In the genomic region with DNA sequence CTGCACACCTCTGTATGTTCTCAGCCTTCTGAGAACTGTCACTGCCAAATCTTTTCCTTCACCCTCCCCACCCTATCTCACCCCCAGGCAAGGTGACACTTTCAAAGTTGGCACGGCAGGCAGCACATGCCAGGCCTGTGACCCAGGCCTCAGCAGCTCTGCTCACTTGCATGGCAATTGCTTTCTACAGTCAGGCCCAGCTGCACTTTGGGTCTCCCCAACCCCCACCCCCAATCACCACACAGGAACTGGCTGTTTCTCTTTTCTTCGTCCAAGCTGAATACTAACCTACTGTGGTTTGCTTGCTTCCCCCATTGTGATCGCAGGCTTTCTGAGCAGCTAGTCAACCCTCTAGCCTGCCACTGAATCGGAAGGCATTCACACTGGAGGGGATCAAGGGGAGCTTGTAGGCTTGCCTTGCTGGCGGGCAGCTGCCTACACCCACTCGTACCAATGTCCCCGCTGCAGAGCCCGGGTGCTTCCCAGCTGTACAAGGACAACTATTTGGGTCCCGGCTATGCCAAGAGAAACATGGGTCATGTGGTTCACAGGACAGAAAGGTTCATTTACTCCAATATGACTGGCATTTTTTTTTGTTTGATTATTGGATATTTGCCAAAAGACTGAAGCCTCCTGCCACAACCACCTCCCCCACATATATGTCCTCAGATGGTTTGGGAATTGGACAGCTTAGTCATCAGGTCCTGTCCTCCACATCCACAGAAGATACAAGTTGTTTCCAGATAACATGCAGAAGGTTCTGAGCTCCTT, we compare ENCODE assay signal across 8 cellular contexts. TPM values are rescaled to one million over a fixed set of nuclear protein-coding genes. Genes with fewer than 3 reads are reported as not detected.
DNase-seq lines count a peak whose midpoint lies in the region; ATAC-seq and TF ChIP-seq lines count a peak whose summit lies in the region.

No MANE protein-coding gene starts in this region.

- no peaks in the 10 kb centered on the region for H3K27me3 ChIP-seq in heart left ventricle
- H3K27me3 ChIP-seq in left lung = no peaks in the 10 kb centered on the region

- DNase-seq in GM13976 (ENCODE audit: low spot score) (peak; percentile 52), NB4 (ENCODE audit: low read depth) (peak; percentile 87), heart left ventricle (peak in 4 of 5 donors; percentile 26 to 53 (median 42)), NCI-H2107 (lab: John Stamatoyannopoulos, UW) (no peak), NCI-H1092 (lab: John Stamatoyannopoulos, UW) (no peak), DMS79 treated with DMSO at 0.1 percent for 48 hours (lab: John Stamatoyannopoulos, UW) (no peak), left lung (no peak)

- TF ChIP-seq CTCF in GM13976 (IDR thresholded peaks at IDR 0.05; ENCODE audit: borderline replicate concordance, control extremely low read depth, extremely low read depth, insufficient read depth, missing control alignments) (no peak), NB4 (IDR thresholded peaks at IDR 0.05; ENCODE audit: low read depth, low read length) (no peak), heart left ventricle (IDR thresholded peaks at IDR 0.05) (no peak), left lung (IDR thresholded peaks at IDR 0.05) (no peak)

- peak overlapping the region in 8 of 12 donors; percentile 25 to 59 (median 42) for H3K27ac ChIP-seq in heart left ventricle
- no peak overlapping the region for H3K27ac ChIP-seq in left lung

- H3K4me3 ChIP-seq in NB4 (ENCODE audit: low read depth, low read length) (no peak overlapping the region), heart left ventricle (no peak overlapping the region), left lung (no peak overlapping the region)

- in situ Hi-C loops in GM13976 (cut with MboI; ENCODE audit: low sequenced_read_pairs, unreplicated experiment) = no loop called here

- no peak for TF ChIP-seq POLR2A in NB4 (IDR thresholded peaks at IDR 0.05; ENCODE audit: extremely low read depth, insufficient read length)
- no peak for TF ChIP-seq POLR2A in heart left ventricle (IDR thresholded peaks at IDR 0.05)

- H3K36me3 ChIP-seq in heart left ventricle = peaks cover 0 to 3% (median 0%) of the 10 kb centered on the region in 9 donors
- no peaks in the 10 kb centered on the region for H3K36me3 ChIP-seq in left lung

- H3K4me1 ChIP-seq in heart left ventricle (peaks cover 0 to 11% (median 0%) of the 10 kb centered on the region in 12 donors), left lung (no peaks in the 10 kb centered on the region)

- ATAC-seq in GM21723 (IDR thresholded peaks at IDR 0.05; ENCODE audit: unreplicated experiment) (peak; percentile 76), heart left ventricle (peak; percentile 81 to 92 (median 88)), left lung (no peak)

- 53 to 65% (median 59%) methylated on average over 7 to 9 of the region's 9 CpGs for WGBS in heart left ventricle, 4 donors

- intact Hi-C loops in heart left ventricle (cut with DNase I) = loop anchor here in 1 of 10 donors (5.0 kb wide), 1 partner anchor 40 kb away; the partner anchor contains the start of gene SLC25A5
- intact Hi-C loops in left lung (cut with DNase I) = no loop called here

- no peaks in the 10 kb centered on the region for H3K9me3 ChIP-seq in heart left ventricle
- H3K9me3 ChIP-seq in left lung = no peaks in the 10 kb centered on the region

RNA-seq across cellular contexts. Expression of gene SLC25A43, which starts 28.1 kb away (rescaled TPM):
- total RNA-seq in heart left ventricle (1 to 10 TPM; 2.0 to 7.8 (median 3.2) TPM), left lung (10 to 100 TPM; 16.6 to 18.7 TPM)
- polyA plus RNA-seq in heart left ventricle = 1 to 10 TPM; 1.7 to 3.1 TPM

RNA-seq across cellular contexts. Expression of gene SLC25A5, which starts 41.0 kb away (rescaled TPM):
- 100 to 1,000 TPM; 127 to 288 (median 176) TPM for total RNA-seq in heart left ventricle
- polyA plus RNA-seq in heart left ventricle = 100 to 1,000 TPM in 1 of 2 donors, 10 to 100 TPM in 1; 48.7 to 590 TPM
- total RNA-seq in left lung = 100 to 1,000 TPM; 348 to 392 TPM

Comparison
In these comparisons a context has a peak if more than half of its experiments do, and no peak if none do; other contexts are left out.
1. DNase-seq: peak in GM13976 (single experiment), NB4 (single experiment) and heart left ventricle (4 of 5); none in NCI-H2107 (single experiment), NCI-H1092 (single experiment), DMS79 treated with DMSO at 0.1 percent for 48 hours (single experiment) and left lung (0 of 2).
2. H3K27ac ChIP-seq: peak in heart left ventricle (8 of 12); none in left lung (0 of 2).